8 cellular contexts compared by ENCODE assay signal in the genomic region with DNA sequence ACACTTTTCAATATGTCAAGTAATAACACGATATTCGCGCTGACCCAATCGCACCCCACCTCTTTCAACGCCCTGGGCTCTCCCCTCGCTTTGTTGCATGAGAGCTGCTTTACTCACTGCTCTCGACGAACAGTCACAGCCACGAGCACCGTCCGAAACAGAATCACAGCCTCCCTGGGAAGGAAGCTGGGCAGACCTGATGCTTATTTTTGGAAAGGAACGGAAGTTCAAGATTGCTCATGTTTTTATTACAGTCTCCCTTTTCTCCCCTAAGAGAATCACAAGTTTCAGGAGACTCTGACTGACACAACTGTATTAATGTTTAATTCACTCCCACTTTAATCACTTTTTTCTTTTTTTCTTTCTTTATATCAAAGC.
DNase-seq lines count a peak whose midpoint lies in the region; ATAC-seq and TF ChIP-seq lines count a peak whose summit lies in the region.

No MANE protein-coding gene starts in this region.

- peak; percentile 46 for DNase-seq in T-helper 2 cell treated with Interferon-gamma antibody and Interleukin-4, amounts not matched to agents 5 μg/mL and 100 μg/mL, for 36 hours (ENCODE audit: low spot score)
- DNase-seq in glomerular visceral epithelial cell (ENCODE audit: extremely low spot score) = peak; percentile 26
- DNase-seq in stomach = no peak
- DNase-seq in HK-2 (ENCODE audit: unreplicated experiment) = no peak
- DNase-seq in NCI-H774 (lab: John Stamatoyannopoulos, UW) = no peak
- no peak for DNase-seq in T1000 (lab: John Stamatoyannopoulos, UW)

- peak overlapping the region in 4 of 5 donors; percentile 14 to 73 (median 38) for H3K27ac ChIP-seq in stomach

- H3K36me3 Mint-ChIP-seq in T-helper 2 cell treated with Interferon-gamma antibody and Interleukin-4, amounts not matched to agents 5 μg/mL and 100 μg/mL, for 36 hours (ENCODE audit: low read depth) = peaks cover 27% of the 10 kb centered on the region

- peaks cover 67% of the 10 kb centered on the region for H3K4me1 Mint-ChIP-seq in T-helper 2 cell treated with Interferon-gamma antibody and Interleukin-4, amounts not matched to agents 5 μg/mL and 100 μg/mL, for 36 hours (ENCODE audit: low read depth)

- H3K27me3 ChIP-seq in stomach = no peaks in the 10 kb centered on the region

- no peak for TF ChIP-seq CTCF in stomach (IDR thresholded peaks at IDR 0.05)

- H3K27ac Mint-ChIP-seq in T-helper 2 cell treated with Interferon-gamma antibody and Interleukin-4, amounts not matched to agents 5 μg/mL and 100 μg/mL, for 36 hours = peak overlapping the region; percentile 70

- no peaks in the 10 kb centered on the region for H3K27me3 Mint-ChIP-seq in T-helper 2 cell treated with Interferon-gamma antibody and Interleukin-4, amounts not matched to agents 5 μg/mL and 100 μg/mL, for 36 hours (ENCODE audit: low read depth)

- H3K9me3 ChIP-seq in stomach = no peaks in the 10 kb centered on the region

- intact Hi-C loops in stomach (cut with DNase I; ENCODE audit: low total_unique reads) = no loop called here

- 41 to 72% (median 64%) methylated on average over 12 of the region's 12 CpGs for whole genome bisulfite sequencing in stomach, 5 donors

- TF ChIP-seq POLR2A in stomach (IDR thresholded peaks at IDR 0.05) = no peak

- H3K4me3 ChIP-seq in stomach = no peak overlapping the region

- TF ChIP-seq EP300 in stomach (IDR thresholded peaks at IDR 0.05) = no peak

- ATAC-seq in GM18873 (IDR thresholded peaks at IDR 0.05; ENCODE audit: low FRiP score, unreplicated experiment) (peak; percentile 50), HG02852 (IDR thresholded peaks at IDR 0.05; ENCODE audit: unreplicated experiment) (peak; percentile 74)

- H3K4me3 Mint-ChIP-seq in T-helper 2 cell treated with Interferon-gamma antibody and Interleukin-4, amounts not matched to agents 5 μg/mL and 100 μg/mL, for 36 hours = peak overlapping the region; percentile 48

- H3K9me3 Mint-ChIP-seq in T-helper 2 cell treated with Interferon-gamma antibody and Interleukin-4, amounts not matched to agents 5 μg/mL and 100 μg/mL, for 36 hours = no peaks in the 10 kb centered on the region

- H3K4me1 ChIP-seq in stomach = peaks cover 32 to 89% (median 59%) of the 10 kb centered on the region in 4 donors

- peaks cover 0 to 5% (median 0%) of the 10 kb centered on the region in 4 donors for H3K36me3 ChIP-seq in stomach

Comparison
In these comparisons a context has a peak if more than half of its experiments do, and no peak if none do; other contexts are left out.
1. DNase-seq: peak in T-helper 2 cell treated with Interferon-gamma antibody and Interleukin-4, amounts not matched to agents 5 μg/mL and 100 μg/mL, for 36 hours (single experiment) and glomerular visceral epithelial cell (single experiment); none in stomach (single experiment), HK-2 (single experiment), NCI-H774 (single experiment) and T1000 (single experiment).